Comparison of ENCODE assay signal across 24 cellular contexts in the genomic region with DNA sequence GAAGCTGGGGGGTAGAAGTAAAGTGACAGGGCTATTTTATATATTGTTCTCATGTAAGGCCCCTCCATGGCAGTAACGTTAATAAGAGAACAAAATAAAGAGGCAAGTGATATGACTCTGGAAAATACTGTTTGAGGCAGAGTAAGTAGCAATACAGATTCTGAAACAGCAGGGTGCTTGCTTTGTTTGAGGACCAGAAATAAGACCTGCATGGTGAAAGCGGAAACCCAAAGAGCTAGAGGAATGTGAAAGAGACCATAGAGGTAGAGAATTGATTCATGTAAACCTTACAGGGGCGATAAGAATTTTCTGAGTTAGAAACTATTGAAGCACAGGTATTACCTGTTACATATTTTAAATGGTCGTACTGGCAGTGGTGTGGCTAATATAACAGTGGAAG.
DNase-seq lines count a peak whose midpoint lies in the region; ATAC-seq and TF ChIP-seq lines count a peak whose summit lies in the region.
"Had no signal": no experiment of that assay in that cellular context is flagged by ENCODE, and none has a peak within 500 bp of the region (broad histone marks: within the 10 kb centered on the region; RNA-seq: fewer than 3 reads in every experiment).

No MANE protein-coding gene starts in this region.

- no peaks in the 10 kb centered on the region for H4K20me1 ChIP-seq in H9 (ENCODE audit: control insufficient read depth, insufficient read depth, insufficient read length)
- H4K20me1 ChIP-seq in SU-DHL-6 (ENCODE audit: low read depth, low read length) = no peaks in the 10 kb centered on the region
- H4K20me1 ChIP-seq: BLaER1 treated with 17β-estradiol and CSF1 and Interleukin-3, amounts not matched to agents 10 nM and 100 nM had no signal

- no peak overlapping the region for H3K4me3 ChIP-seq in A673 (ENCODE audit: low read depth, low read length, poor library complexity, severe bottlenecking)
- no peak overlapping the region for H3K4me3 ChIP-seq in SU-DHL-6 (ENCODE audit: insufficient read depth, low read length, poor library complexity, severe bottlenecking)
- H3K4me3 ChIP-seq in mesendoderm (ENCODE audit: low read length) = no peak overlapping the region
- H3K4me3 ChIP-seq: BLaER1 treated with 17β-estradiol and CSF1 and Interleukin-3, amounts not matched to agents 10 nM and 100 nM had no signal

- no peak overlapping the region for H3K9ac ChIP-seq in H9 (ENCODE audit: extremely low read depth, insufficient read length, low read length)
- H3K9ac ChIP-seq in SU-DHL-6 (ENCODE audit: low read length) = no peak overlapping the region
- no peak overlapping the region for H3K9ac ChIP-seq in mesendoderm (ENCODE audit: low read length)
- H3K9ac ChIP-seq: BLaER1 treated with 17β-estradiol and CSF1 and Interleukin-3, amounts not matched to agents 10 nM and 100 nM had no signal

- no peak overlapping the region for H3K4me3 Mint-ChIP-seq in H9
- H3K4me3 Mint-ChIP-seq: CD4-positive, alpha-beta T cell; IgD-negative memory B cell had no signal

- no peak overlapping the region for H3K14ac ChIP-seq in H9 (ENCODE audit: insufficient read depth, low read length)

- ATAC-seq in GM18502 (IDR thresholded peaks at IDR 0.05; ENCODE audit: poor library complexity, unreplicated experiment) (no peak), GM21515 (IDR thresholded peaks at IDR 0.05; ENCODE audit: unreplicated experiment) (no peak)
- ATAC-seq: Panc1 had no signal

- H3K18ac ChIP-seq in H9 (ENCODE audit: insufficient read length, low read depth, low read length) (no peak overlapping the region), mesendoderm (ENCODE audit: low read length) (no peak overlapping the region)

- peak overlapping the region; percentile 2 to 62 (median 49); a peak in 6 of 7 replicates for H3K27ac Mint-ChIP-seq in H9
- H3K27ac Mint-ChIP-seq: CD4-positive, alpha-beta T cell; IgD-negative memory B cell had no signal

- no peak overlapping the region for H3K56ac ChIP-seq in H9 (ENCODE audit: insufficient read length, low read depth, low read length)
- no peak overlapping the region for H3K56ac ChIP-seq in mesendoderm (ENCODE audit: low read length)

- H2BK5ac ChIP-seq in H9 (ENCODE audit: insufficient read length, low read length) = no peak overlapping the region
- no peak overlapping the region for H2BK5ac ChIP-seq in mesendoderm (ENCODE audit: low read length)

- H2AFZ ChIP-seq in H9 (ENCODE audit: low read length) (no peak overlapping the region), SU-DHL-6 (ENCODE audit: low read depth, low read length, severe bottlenecking) (peak overlapping the region; percentile 68)

- TF ChIP-seq CTCF in A673 (conservative IDR thresholded peaks at IDR 0.05; ENCODE audit: low read depth, low read length) (no peak), H9 (conservative IDR thresholded peaks at IDR 0.05) (no peak), SU-DHL-6 (IDR thresholded peaks at IDR 0.05; ENCODE audit: insufficient read depth, low read length, poor library complexity, severe bottlenecking) (no peak)

- H3K36me3 Mint-ChIP-seq in H9 (ENCODE audit: insufficient read depth in 1 of 3, low read depth in 3 of 3) = no peaks in the 10 kb centered on the region; a peak in 1 of 7 replicates
- H3K36me3 Mint-ChIP-seq: IgD-negative memory B cell had no signal

- H4K8ac ChIP-seq in H9 (replicated peaks; ENCODE audit: insufficient read length, low read depth, low read length) = no peak overlapping the region
- no peak overlapping the region for H4K8ac ChIP-seq in mesendoderm (ENCODE audit: low read depth, low read length)

- BruUV-seq in A673 (replicated peaks; lab: Mats Ljungman, UMichigan) = no TSS peak

- H3T11ph ChIP-seq in H9 (ENCODE audit: low read length) = no peak overlapping the region

- H3K79me2 ChIP-seq in H9 (ENCODE audit: insufficient read depth, low read length) (no peaks in the 10 kb centered on the region), SU-DHL-6 (ENCODE audit: insufficient read depth, low read length) (no peaks in the 10 kb centered on the region), mesendoderm (ENCODE audit: control insufficient read depth, insufficient read depth, low read length) (no peaks in the 10 kb centered on the region)

- H3F3A ChIP-seq in SU-DHL-6 (ENCODE audit: insufficient read depth) = no peaks in the 10 kb centered on the region

- H4K91ac ChIP-seq in H9 (ENCODE audit: insufficient read length, low read depth, low read length) = no peak overlapping the region

- H3K9me3 Mint-ChIP-seq in H9 = peaks cover 0 to 2% of the 10 kb centered on the region in 2 experiments; a peak in 1 of 5 replicates

- H3K4me1 ChIP-seq in A673 (ENCODE audit: insufficient read depth, low read length, poor library complexity, severe bottlenecking) = no peaks in the 10 kb centered on the region
- no peaks in the 10 kb centered on the region; the same call in 1 of the 2 replicates for H3K4me1 ChIP-seq in H9 (ENCODE audit: insufficient read depth, low read length)
- H3K4me1 ChIP-seq in mesendoderm (ENCODE audit: control insufficient read depth, low read depth, low read length) = no peaks in the 10 kb centered on the region
- H3K4me1 ChIP-seq: BLaER1 treated with 17β-estradiol and CSF1 and Interleukin-3, amounts not matched to agents 10 nM and 100 nM had no signal

- H3K9me2 ChIP-seq in SU-DHL-6 (replicated peaks; ENCODE audit: insufficient read depth, low read length) = no peaks in the 10 kb centered on the region

- intact Hi-C loops in A673 (cut with micrococcal nuclease; ENCODE audit: unreplicated experiment) = no loop called here

- H2AK5ac ChIP-seq in H9 (ENCODE audit: insufficient read length, low read length) (no peak overlapping the region), mesendoderm (ENCODE audit: low read length) (no peak overlapping the region)

- peaks cover 12 to 14% of the 10 kb centered on the region in 2 experiments for H3K4me1 Mint-ChIP-seq in H9
- H3K4me1 Mint-ChIP-seq: IgD-negative memory B cell had no signal

- POLR2A ChIA-PET in A673 (lab: Charles Lee; ENCODE audit: low non-redundant PET) = no interaction called here

- H3K23ac ChIP-seq in H9 (ENCODE audit: insufficient read length, low read depth, low read length) (no peak overlapping the region), mesendoderm (ENCODE audit: low read length) (no peak overlapping the region)

- H3K27me3 Mint-ChIP-seq in H9 (ENCODE audit: low read depth) = no peaks in the 10 kb centered on the region
- H3K27me3 Mint-ChIP-seq: CD4-positive, alpha-beta T cell; IgD-negative memory B cell had no signal

- no peak overlapping the region for H2BK15ac ChIP-seq in H9 (ENCODE audit: low read depth, low read length)
- no peak overlapping the region for H2BK15ac ChIP-seq in mesendoderm (replicated peaks; ENCODE audit: low read depth)

- no peaks in the 10 kb centered on the region for H3K27me3 ChIP-seq in A673 (replicated peaks; ENCODE audit: insufficient read depth, low read depth, low read length, poor library complexity)
- H3K27me3 ChIP-seq in H9 (ENCODE audit: insufficient read depth, low read length) = no peaks in the 10 kb centered on the region
- no peaks in the 10 kb centered on the region for H3K27me3 ChIP-seq in SU-DHL-6 (ENCODE audit: low read length)
- no peaks in the 10 kb centered on the region for H3K27me3 ChIP-seq in mesendoderm (ENCODE audit: insufficient read depth, low read length, poor library complexity)
- H3K27me3 ChIP-seq: BLaER1 treated with 17β-estradiol and CSF1 and Interleukin-3, amounts not matched to agents 10 nM and 100 nM had no signal

- no peak overlapping the region for H2BK20ac ChIP-seq in H9 (ENCODE audit: low read depth, low read length, poor library complexity, severe bottlenecking)

- DNase-seq in A673 (ENCODE audit: low spot score) (peak; percentile 24), H9 (no peak), mesendoderm (peak; percentile 33), T-helper 9 cell (no peak)
- DNase-seq: AML-193; CD4-positive, alpha-beta T cell; DMS53; GOT3; HCEC 1CT; NCI-H1048; NCI-H1417; NCI-H1694; NCI-H2029 treated with DMSO at 0.1 percent for 48 hours; NCI-H524; NCI-H748 treated with DMSO at 0.1 percent for 48 hours; NK-92 treated with Interleukin-12 subunit alpha and Interleukin-12 subunit beta, amount 100 ng/mL, for 24 hours; SHP77 had no signal

- H3K79me1 ChIP-seq in H9 (ENCODE audit: insufficient read depth, low read depth, low read length, poor library complexity, severe bottlenecking) = no peaks in the 10 kb centered on the region
- H3K79me1 ChIP-seq in mesendoderm (ENCODE audit: low read length) = no peaks in the 10 kb centered on the region

- CTCF ChIA-PET in A673 (lab: Charles Lee) = no interaction called here

- H3K4me2 ChIP-seq in H9 (ENCODE audit: insufficient read depth, insufficient read length, low read length) = no peak overlapping the region
- no peak overlapping the region for H3K4me2 ChIP-seq in SU-DHL-6 (ENCODE audit: low read depth, low read length, poor library complexity, severe bottlenecking)
- H3K4me2 ChIP-seq in mesendoderm (ENCODE audit: low read length) = no peak overlapping the region
- H3K4me2 ChIP-seq: BLaER1 treated with 17β-estradiol and CSF1 and Interleukin-3, amounts not matched to agents 10 nM and 100 nM had no signal

- H2BK120ac ChIP-seq in H9 (ENCODE audit: low read depth, low read length, poor library complexity, severe bottlenecking) = no peak overlapping the region
- H2BK120ac ChIP-seq in mesendoderm (ENCODE audit: low read depth, low read length) = no peak overlapping the region

- no CpG with 5 or more reads among the region's 4 CpGs for WGBS in H9 (ENCODE audit: extremely low coverage, insufficient read length, low lambda C conversion rate)
- no CpG with 5 or more reads among the region's 4 CpGs for WGBS in mesendoderm (ENCODE audit: extremely low coverage, insufficient coverage, low lambda C conversion rate)

- H4K5ac ChIP-seq in H9 (ENCODE audit: insufficient read length, low read depth, low read length) (no peak overlapping the region), mesendoderm (ENCODE audit: low read length) (no peak overlapping the region)

- H3K4ac ChIP-seq in H9 (ENCODE audit: low read depth, low read length) (no peak overlapping the region), mesendoderm (ENCODE audit: low read depth, low read length) (no peak overlapping the region)

- no peak overlapping the region for H2BK12ac ChIP-seq in H9 (ENCODE audit: insufficient read length, low read depth, low read length)

- H3K27ac ChIP-seq in A673 (ENCODE audit: low read depth, low read length, poor library complexity, severe bottlenecking) = no peak overlapping the region
- no peak overlapping the region for H3K27ac ChIP-seq in H9 (ENCODE audit: insufficient read length, low read depth, low read length)
- H3K27ac ChIP-seq in SU-DHL-6 (ENCODE audit: low read depth, low read length) = no peak overlapping the region
- H3K27ac ChIP-seq in mesendoderm (ENCODE audit: low read depth, low read length) = no peak overlapping the region
- H3K27ac ChIP-seq: BLaER1 treated with 17β-estradiol and CSF1 and Interleukin-3, amounts not matched to agents 10 nM and 100 nM; RWPE1 had no signal

- H3K36me3 ChIP-seq in A673 (ENCODE audit: insufficient read depth, low read length, poor library complexity, severe bottlenecking) (no peaks in the 10 kb centered on the region), SU-DHL-6 (ENCODE audit: low read length) (no peaks in the 10 kb centered on the region), mesendoderm (ENCODE audit: control insufficient read depth, insufficient read depth, low read length) (no peaks in the 10 kb centered on the region)
- H3K36me3 ChIP-seq: BLaER1 treated with 17β-estradiol and CSF1 and Interleukin-3, amounts not matched to agents 10 nM and 100 nM had no signal

- H3K9me3 ChIP-seq in A673 (ENCODE audit: low read depth, low read length, poor library complexity, severe bottlenecking) (peaks cover 9% of the 10 kb centered on the region), H9 (ENCODE audit: control insufficient read depth, low read depth, low read length) (no peaks in the 10 kb centered on the region), SU-DHL-6 (ENCODE audit: insufficient read depth, low read length) (peaks cover 6% of the 10 kb centered on the region; the same call in 1 of the 2 replicates)

- no peaks in the 10 kb centered on the region for H3K23me2 ChIP-seq in H9 (ENCODE audit: insufficient read length, low read depth, low read length, poor library complexity, severe bottlenecking)

Comparison
In these comparisons a context has a peak if more than half of its experiments do, and no peak if none do; other contexts are left out.
1. DNase-seq: peak in A673 (single experiment) and mesendoderm (single experiment); none in H9 (single experiment) and T-helper 9 cell (single experiment).